Comparison of ENCODE assay signal across 18 cellular contexts in the genomic region with DNA sequence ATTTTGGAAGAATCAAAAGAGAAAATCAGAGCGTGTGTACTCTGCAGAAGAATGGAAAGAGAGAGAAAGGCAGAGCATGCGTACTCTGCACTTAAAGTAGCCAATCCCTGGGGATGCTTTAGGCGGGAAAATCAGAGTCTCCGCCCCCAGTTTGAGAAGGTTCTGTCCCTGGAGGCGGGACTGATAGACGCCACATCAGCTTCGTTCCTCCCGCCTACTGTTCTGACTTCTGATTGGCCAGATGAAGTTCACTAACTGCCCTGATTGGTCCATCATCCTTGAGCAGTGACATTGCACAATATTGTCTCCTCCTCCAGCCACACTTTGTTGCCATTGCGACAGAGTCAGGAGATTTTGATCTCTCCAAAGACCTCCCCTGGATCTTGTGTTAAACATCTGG. TPM values are rescaled to one million over a fixed set of nuclear protein-coding genes. Genes with fewer than 3 reads are reported as not detected.
DNase-seq lines count a peak whose midpoint lies in the region; ATAC-seq, FAIRE-seq and TF ChIP-seq lines count a peak whose summit lies in the region.
"Had no signal": no experiment of that assay in that cellular context is flagged by ENCODE, and none has a peak within 500 bp of the region (broad histone marks: within the 10 kb centered on the region; RNA-seq: fewer than 3 reads in every experiment).

No MANE protein-coding gene starts in this region.

- H3K36me3 ChIP-seq in HepG2 (replicated peaks in 1 of 2; ENCODE audit: control insufficient read depth in 1 of 2, insufficient read depth in 2 of 2, low read length in 2 of 2) (no peaks in the 10 kb centered on the region), right lobe of liver (no peaks in the 10 kb centered on the region), body of pancreas (replicated peaks in 1 of 2; ENCODE audit: insufficient read depth in 1 of 2, low read depth in 2 of 2) (no peaks in the 10 kb centered on the region)
- H3K36me3 ChIP-seq: colonic mucosa had no signal

- H3K4me1 Mint-ChIP-seq in activated T-helper 1 cell treated with anti-CD3 and anti-CD28 coated beads, Interleukin-12 subunit alpha, Interleukin-12 subunit beta, Interleukin-2, Interleukin-4 antibody, amounts not matched to agents 30 ng/mL and 10 ng/mL and 1 ng/mL, durations not matched to agents 14 hours and 24 hours and 36 hours (ENCODE audit: low read depth), result no peaks in the 10 kb centered on the region
- H3K4me1 Mint-ChIP-seq in type B pancreatic cell (ENCODE audit: unreplicated experiment) (no peaks in the 10 kb centered on the region), osteocyte (ENCODE audit: unreplicated experiment) (no peaks in the 10 kb centered on the region)
- H3K4me1 Mint-ChIP-seq: stimulated activated naive B cell treated with anti-CD40 and anti-IgM and Interleukin-4, amounts not matched to agents 10 μg/mL and 1 μg/mL and 100 μg/mL, for 72 hours had no signal

- TF ChIP-seq CTCF in HepG2 (CRISPR knock-in tag; IDR thresholded peaks at IDR 0.05), result no peak
- TF ChIP-seq CTCF in right lobe of liver (IDR thresholded peaks at IDR 0.05), result no peak
- no peak for TF ChIP-seq CTCF in body of pancreas (IDR thresholded peaks at IDR 0.05)
- no peak for TF ChIP-seq CTCF in type B pancreatic cell (conservative IDR thresholded peaks at IDR 0.05)
- TF ChIP-seq CTCF in osteocyte (IDR thresholded peaks at IDR 0.05), result no peak

- H3K9me3 Mint-ChIP-seq in activated T-helper 1 cell treated with anti-CD3 and anti-CD28 coated beads, Interleukin-12 subunit alpha, Interleukin-12 subunit beta, Interleukin-2, Interleukin-4 antibody, amounts not matched to agents 30 ng/mL and 10 ng/mL and 1 ng/mL, durations not matched to agents 14 hours and 24 hours and 36 hours, result no peaks in the 10 kb centered on the region
- H3K9me3 Mint-ChIP-seq in type B pancreatic cell, result peaks cover 8% of the 10 kb centered on the region
- H3K9me3 Mint-ChIP-seq in osteocyte (ENCODE audit: unreplicated experiment), result peaks cover 4% of the 10 kb centered on the region

- WGBS in HepG2 (ENCODE audit: low lambda C conversion rate), result 24% methylated on average over 4 of the region's 9 CpGs
- WGBS in right lobe of liver (ENCODE audit: insufficient coverage, low coverage, low lambda C conversion rate, missing lambda C conversion rate), result 52% methylated on average over 6 of the region's 9 CpGs
- WGBS in body of pancreas, 2 donors, result 60 to 67% methylated on average over 4 to 9 of the region's 9 CpGs

- TF ChIP-seq RAD21 in HepG2 (CRISPR knock-in tag; IDR thresholded peaks at IDR 0.05), result no peak

- DNase-seq in HepG2 (ENCODE audit: low spot score) (peak; percentile 0), right lobe of liver (no peak), LHCN-M2 (ENCODE audit: low read depth) (peak; percentile 1), body of pancreas (peak; percentile 9 to 19 (median 11)), type B pancreatic cell (ENCODE audit: extremely low spot score, unreplicated experiment) (no peak), T1000 (lab: John Stamatoyannopoulos, UW) (no peak), osteocyte (ENCODE audit: extremely low spot score, unreplicated experiment) (no peak)
- no peak for DNase-seq in activated T-helper 1 cell treated with anti-CD3 and anti-CD28 coated beads, Interleukin-12 subunit alpha, Interleukin-12 subunit beta, Interleukin-2, Interleukin-4 antibody, amounts not matched to agents 30 ng/mL and 10 ng/mL and 1 ng/mL, durations not matched to agents 14 hours and 24 hours and 36 hours (ENCODE audit: low spot score)
- DNase-seq: colonic mucosa; NCI-H510A; Right ventricle myocardium superior; stimulated activated CD4-positive, alpha-beta T cell treated with anti-CD3 and anti-CD28 coated beads, Interleukin-2, amount 100 ng/mL, for 24 hours; stimulated activated naive B cell treated with anti-CD40 and anti-IgM and Interleukin-4, amounts not matched to agents 10 μg/mL and 1 μg/mL and 100 μg/mL, for 72 hours had no signal

- no peak for FAIRE-seq in HepG2 (lab: Jason Lieb, UNC)
- FAIRE-seq: keratinocyte had no signal

- no peak overlapping the region for H3K9ac ChIP-seq in HepG2 (ENCODE audit: insufficient read depth, low read depth, low read length)

- intact Hi-C loops in HepG2 (cut with micrococcal nuclease; ENCODE audit: unreplicated experiment) (no loop called here), right lobe of liver (cut with DNase I) (no loop called here), body of pancreas (cut with DNase I) (no loop called here)
- intact Hi-C loops in activated T-helper 1 cell treated with anti-CD3 and anti-CD28 coated beads, Interleukin-12 subunit alpha, Interleukin-12 subunit beta, Interleukin-2, Interleukin-4 antibody, amounts not matched to agents 30 ng/mL and 10 ng/mL and 1 ng/mL, durations not matched to agents 14 hours and 24 hours and 36 hours (cut with micrococcal nuclease), result no loop called here

- no peak overlapping the region for H3K4me2 ChIP-seq in HepG2 (ENCODE audit: low read depth, low read length)

- H3K4me1 ChIP-seq in HepG2 (ENCODE audit: insufficient read depth, low read length) (no peaks in the 10 kb centered on the region), right lobe of liver (no peaks in the 10 kb centered on the region), body of pancreas (no peaks in the 10 kb centered on the region)
- H3K4me1 ChIP-seq: colonic mucosa had no signal

- H3K4me3 Mint-ChIP-seq in activated T-helper 1 cell treated with anti-CD3 and anti-CD28 coated beads, Interleukin-12 subunit alpha, Interleukin-12 subunit beta, Interleukin-2, Interleukin-4 antibody, amounts not matched to agents 30 ng/mL and 10 ng/mL and 1 ng/mL, durations not matched to agents 14 hours and 24 hours and 36 hours, result no peak overlapping the region
- H3K4me3 Mint-ChIP-seq in type B pancreatic cell (no peak overlapping the region), osteocyte (ENCODE audit: unreplicated experiment) (no peak overlapping the region)
- H3K4me3 Mint-ChIP-seq: stimulated activated naive B cell treated with anti-CD40 and anti-IgM and Interleukin-4, amounts not matched to agents 10 μg/mL and 1 μg/mL and 100 μg/mL, for 72 hours had no signal

- no peaks in the 10 kb centered on the region for H3K9me3 ChIP-seq in HepG2 (ENCODE audit: low read length)
- no peaks in the 10 kb centered on the region for H3K9me3 ChIP-seq in right lobe of liver
- no peaks in the 10 kb centered on the region for H3K9me3 ChIP-seq in body of pancreas
- H3K9me3 ChIP-seq: colonic mucosa had no signal

- no peaks in the 10 kb centered on the region for H4K20me1 ChIP-seq in HepG2 (ENCODE audit: insufficient read depth, low read length)

- POLR2A ChIA-PET in HepG2 (lab: Yijun Ruan, JAX), result no interaction called here

- no peak for ATAC-seq in HepG2
- no peak for ATAC-seq in right lobe of liver
- ATAC-seq in body of pancreas, result no peak
- ATAC-seq: stimulated activated naive B cell treated with anti-CD40 and anti-IgM and Interleukin-4, amounts not matched to agents 10 μg/mL and 1 μg/mL and 100 μg/mL, for 72 hours had no signal

- no peak for TF ChIP-seq POLR2A in HepG2 (IDR thresholded peaks at IDR 0.05; ENCODE audit: insufficient read depth in 1 of 2, low read depth in 2 of 2, low read length in 2 of 2)
- TF ChIP-seq POLR2A in right lobe of liver (IDR thresholded peaks at IDR 0.05), result no peak
- no peak for TF ChIP-seq POLR2A in body of pancreas (IDR thresholded peaks at IDR 0.05)

- H3K27me3 ChIP-seq in HepG2 (ENCODE audit: control insufficient read depth in 1 of 2, insufficient read depth in 2 of 2, low read length in 2 of 2), result no peaks in the 10 kb centered on the region
- H3K27me3 ChIP-seq in right lobe of liver, result no peaks in the 10 kb centered on the region
- no peaks in the 10 kb centered on the region for H3K27me3 ChIP-seq in body of pancreas
- H3K27me3 ChIP-seq: colonic mucosa had no signal

- H3K4me3 ChIP-seq in HepG2 (replicated peaks in 1 of 3; ENCODE audit: insufficient read depth in 1 of 3, low read depth in 2 of 3, low read length in 3 of 3), result no peak overlapping the region
- no peak overlapping the region for H3K4me3 ChIP-seq in right lobe of liver
- no peak overlapping the region for H3K4me3 ChIP-seq in body of pancreas
- H3K4me3 ChIP-seq: colonic mucosa had no signal

- TF ChIP-seq EP300 in HepG2 (IDR thresholded peaks at IDR 0.05; ENCODE audit: low read depth in 2 of 2, low read length in 2 of 2), result no peak
- TF ChIP-seq EP300 in HepG2 (CRISPR knock-in tag; IDR thresholded peaks at IDR 0.05; ENCODE audit: borderline replicate concordance), result no peak

- no peaks in the 10 kb centered on the region for H3K36me3 Mint-ChIP-seq in activated T-helper 1 cell treated with anti-CD3 and anti-CD28 coated beads, Interleukin-12 subunit alpha, Interleukin-12 subunit beta, Interleukin-2, Interleukin-4 antibody, amounts not matched to agents 30 ng/mL and 10 ng/mL and 1 ng/mL, durations not matched to agents 14 hours and 24 hours and 36 hours (ENCODE audit: low read depth)
- H3K36me3 Mint-ChIP-seq in type B pancreatic cell, result no peaks in the 10 kb centered on the region
- H3K36me3 Mint-ChIP-seq in osteocyte (ENCODE audit: unreplicated experiment), result no peaks in the 10 kb centered on the region
- H3K36me3 Mint-ChIP-seq: stimulated activated naive B cell treated with anti-CD40 and anti-IgM and Interleukin-4, amounts not matched to agents 10 μg/mL and 1 μg/mL and 100 μg/mL, for 72 hours had no signal

- H3K27me3 Mint-ChIP-seq in activated T-helper 1 cell treated with anti-CD3 and anti-CD28 coated beads, Interleukin-12 subunit alpha, Interleukin-12 subunit beta, Interleukin-2, Interleukin-4 antibody, amounts not matched to agents 30 ng/mL and 10 ng/mL and 1 ng/mL, durations not matched to agents 14 hours and 24 hours and 36 hours (ENCODE audit: insufficient read depth), result no peaks in the 10 kb centered on the region
- H3K27me3 Mint-ChIP-seq in type B pancreatic cell (no peaks in the 10 kb centered on the region), osteocyte (ENCODE audit: unreplicated experiment) (no peaks in the 10 kb centered on the region)
- H3K27me3 Mint-ChIP-seq: progenitor cell of endocrine pancreas had no signal

- CTCF ChIA-PET in HepG2 (lab: Yijun Ruan, JAX; ENCODE audit: low intra/inter-chr PET ratio, low total read pairs), result no interaction called here

- H3K27ac ChIP-seq in HepG2 (ENCODE audit: extremely low read length, insufficient read depth, low read length) (no peak overlapping the region), right lobe of liver (no peak overlapping the region), body of pancreas (no peak overlapping the region)
- H3K27ac ChIP-seq: colonic mucosa, VCaP had no signal

- BruUV-seq in HepG2 (replicated peaks; lab: Mats Ljungman, UMichigan), result no TSS peak

- no peaks in the 10 kb centered on the region for H3K79me2 ChIP-seq in HepG2 (ENCODE audit: insufficient read depth, low read length)

- H3K27ac Mint-ChIP-seq in activated T-helper 1 cell treated with anti-CD3 and anti-CD28 coated beads, Interleukin-12 subunit alpha, Interleukin-12 subunit beta, Interleukin-2, Interleukin-4 antibody, amounts not matched to agents 30 ng/mL and 10 ng/mL and 1 ng/mL, durations not matched to agents 14 hours and 24 hours and 36 hours, result no peak overlapping the region
- no peak overlapping the region for H3K27ac Mint-ChIP-seq in type B pancreatic cell
- no peak overlapping the region for H3K27ac Mint-ChIP-seq in osteocyte (ENCODE audit: unreplicated experiment)
- H3K27ac Mint-ChIP-seq: progenitor cell of endocrine pancreas; stimulated activated naive B cell treated with anti-CD40 and anti-IgM and Interleukin-4, amounts not matched to agents 10 μg/mL and 1 μg/mL and 100 μg/mL, for 72 hours had no signal

- in situ Hi-C loops in HepG2 (cut with HindIII; ENCODE audit: extremely low pct_ligation_motif_present, low pct_unique_long_range_greater_than_20kb), result no loop called here

- no peak overlapping the region for H2AFZ ChIP-seq in HepG2 (ENCODE audit: low read length)

RNA-seq across cellular contexts. Expression of a gene that starts 23.8 kb away (rescaled TPM):
- total RNA-seq in HepG2 (2016; rRNA removed; fragmentation: Illumina TruSeq; extraction: Trizol), result not detected in 2 replicates
- total RNA-seq in HepG2 (2016; cell fraction: cytosol; rRNA removed; fragmentation: Illumina TruSeq; extraction: Trizol; ENCODE audit: low read depth), result not detected in 2 replicates
- total RNA-seq in HepG2 (2016; cell fraction: insoluble cytoplasmic fraction; rRNA removed; fragmentation: Illumina TruSeq; extraction: Trizol), result not detected in 2 replicates
- not detected in 2 replicates for total RNA-seq in HepG2 (2016; cell fraction: membrane; rRNA removed; fragmentation: Illumina TruSeq; extraction: Trizol)
- not detected in 2 replicates for total RNA-seq in HepG2 (2016; cell fraction: nucleus; rRNA removed; fragmentation: Illumina TruSeq; extraction: Trizol)
- polyA plus RNA-seq in HepG2 (2011; rRNA removed), result not detected in 2 replicates
- not detected in 2 replicates for polyA plus RNA-seq in HepG2 (2011; cell fraction: cytosol; rRNA removed)
- not detected in 2 replicates for polyA plus RNA-seq in HepG2 (2011; cell fraction: nucleus; rRNA removed)
- polyA plus RNA-seq in HepG2 (2012), result not detected in 2 replicates
- not detected in 2 replicates for polyA plus RNA-seq in HepG2 (2016; cell fraction: cytosol; fragmentation: Illumina TruSeq; extraction: Trizol; ENCODE audit: low read depth)
- not detected in 2 replicates for polyA plus RNA-seq in HepG2 (2016; cell fraction: insoluble cytoplasmic fraction; fragmentation: Illumina TruSeq; extraction: Trizol; ENCODE audit: low read depth)
- polyA plus RNA-seq in HepG2 (2016; cell fraction: membrane; fragmentation: Illumina TruSeq; extraction: Trizol; ENCODE audit: low read depth), result not detected in 2 replicates
- polyA plus RNA-seq in HepG2 (2016; cell fraction: nucleus; fragmentation: Illumina TruSeq; extraction: Trizol; ENCODE audit: insufficient read depth, low read depth), result not detected in 2 replicates
- polyA minus RNA-seq in HepG2 (2011; rRNA and poly(A)+ RNA removed; ENCODE audit: low replicate concordance), result not detected in 2 replicates
- not detected in 2 replicates for polyA minus RNA-seq in HepG2 (2011; cell fraction: cytosol; rRNA and poly(A)+ RNA removed)
- not detected in 2 replicates for polyA minus RNA-seq in HepG2 (2011; cell fraction: nucleus; rRNA and poly(A)+ RNA removed)
- total RNA-seq in right lobe of liver, result not detected
- not detected in 2 replicates for total RNA-seq in LHCN-M2 (2014; rRNA removed)
- polyA plus RNA-seq in LHCN-M2 (2012), result not detected
- total RNA-seq in body of pancreas, result not detected
- not detected in 2 replicates for total RNA-seq in activated T-helper 1 cell treated with anti-CD3 and anti-CD28 coated beads, Interleukin-12 subunit alpha, Interleukin-12 subunit beta, Interleukin-2, Interleukin-4 antibody, amounts not matched to agents 30 ng/mL and 10 ng/mL and 1 ng/mL, durations not matched to agents 14 hours and 24 hours and 36 hours
- total RNA-seq in type B pancreatic cell (ENCODE audit: low replicate concordance), result not detected in 2 replicates
- total RNA-seq in osteocyte, result not detected in 2 replicates
- total RNA-seq: progenitor cell of endocrine pancreas, Right ventricle myocardium superior had no signal
- polyA plus RNA-seq: adipose tissue, BJ, keratinocyte had no signal

Comparison
In these comparisons a context has a peak if more than half of its experiments do, and no peak if none do; other contexts are left out.
1. DNase-seq: peak in HepG2 (single experiment), LHCN-M2 (single experiment) and body of pancreas (4 of 4); none in right lobe of liver (0 of 3), activated T-helper 1 cell treated with anti-CD3 and anti-CD28 coated beads, Interleukin-12 subunit alpha, Interleukin-12 subunit beta, Interleukin-2, Interleukin-4 antibody, amounts not matched to agents 30 ng/mL and 10 ng/mL and 1 ng/mL, durations not matched to agents 14 hours and 24 hours and 36 hours (single experiment), type B pancreatic cell (single experiment), T1000 (single experiment) and osteocyte (single experiment).